In genomic region chrX:97860206-97860605, GRCh38 we compare ENCODE assay signal across 24 cellular contexts.
A peak's percentile ranks its signal among the peaks of the same experiment; 100 is the strongest.
DNase-seq lines count a peak whose midpoint lies in the region; ATAC-seq and TF ChIP-seq lines count a peak whose summit lies in the region.
"Had no signal": no experiment of that assay in that cellular context is flagged by ENCODE, and none has a peak within 500 bp of the region (broad histone marks: within the 10 kb centered on the region; RNA-seq: fewer than 3 reads in every experiment).

No MANE protein-coding gene starts in this region.

- BruUV-seq in PC-3 (replicated peaks; lab: Mats Ljungman, UMichigan) = no TSS peak

- H3K27me3 ChIP-seq in PC-3 (ENCODE audit: low read length) = no peaks in the 10 kb centered on the region
- no peaks in the 10 kb centered on the region for H3K27me3 ChIP-seq in ectodermal cell (ENCODE audit: control insufficient read depth, insufficient read depth, low read length, poor library complexity, severe bottlenecking)
- peaks cover 0 to 2% of the 10 kb centered on the region in 2 experiments for H3K27me3 ChIP-seq in mesenchymal stem cell (ENCODE audit: control insufficient read depth in 1 of 2, insufficient read depth in 1 of 2, low read length in 2 of 2)
- peaks cover 0 to 6% of the 10 kb centered on the region in 2 donors for H3K27me3 ChIP-seq in tibial nerve
- H3K27me3 ChIP-seq: upper lobe of right lung had no signal

- no peak overlapping the region for H2BK15ac ChIP-seq in mesenchymal stem cell (ENCODE audit: low read depth, poor library complexity, severe bottlenecking)

- TF ChIP-seq CTCF in PC-3 (conservative IDR thresholded peaks at IDR 0.05; ENCODE audit: low read depth, low read length) (no peak), tibial nerve (IDR thresholded peaks at IDR 0.05) (no peak), chondrocyte (IDR thresholded peaks at IDR 0.05) (no peak)

- no peak overlapping the region for H3K9ac ChIP-seq in PC-3 (ENCODE audit: low read length)
- no peak overlapping the region for H3K9ac ChIP-seq in mesenchymal stem cell (ENCODE audit: low read length)
- H3K9ac ChIP-seq: SK-N-SH had no signal

- H3K9me2 ChIP-seq in PC-3 (replicated peaks; ENCODE audit: low read length) = no peaks in the 10 kb centered on the region
- H3K9me2 ChIP-seq: SK-N-SH had no signal

- no peaks in the 10 kb centered on the region for H3K27me3 Mint-ChIP-seq in chondrocyte (ENCODE audit: low read depth)
- H3K27me3 Mint-ChIP-seq: activated CD4-positive, alpha-beta T cell treated with anti-CD3 and anti-CD28 coated beads, Interleukin-2, amount 10 ng/mL, durations not matched to agents 7 days and 5 days; activated naive CD4-positive, alpha-beta T cell treated with anti-CD3 and anti-CD28 coated beads, Interleukin-2, amount 10 ng/mL, durations not matched to agents 7 days and 5 days; stimulated activated naive B cell treated with anti-CD40 and anti-IgM and Interleukin-4, amounts not matched to agents 10 μg/mL and 1 μg/mL and 100 μg/mL, for 72 hours had no signal

- no peak overlapping the region for H4K91ac ChIP-seq in mesenchymal stem cell (ENCODE audit: low read length)

- H2AFZ ChIP-seq in PC-3 (ENCODE audit: low read length) = 0 out of 2 replicates have a peak overlapping the region, but pooled peaks have one; percentile 37
- H2AFZ ChIP-seq in mesenchymal stem cell (ENCODE audit: low read depth, low read length) = no peak overlapping the region

- H3K27ac ChIP-seq in PC-3 (ENCODE audit: low read length) (peak overlapping the region; percentile 58), ectodermal cell (ENCODE audit: insufficient read depth, low read depth, low read length, poor library complexity, severe bottlenecking) (peak overlapping the region; percentile 55), mesenchymal stem cell (ENCODE audit: low read length, poor library complexity, severe bottlenecking) (peak overlapping the region; percentile 75), tibial nerve (no peak overlapping the region)
- H3K27ac ChIP-seq: left ventricle myocardium inferior, prostate gland, upper lobe of right lung had no signal

- TF ChIP-seq POLR2A in tibial nerve (IDR thresholded peaks at IDR 0.05) = no peak

- no peak for TF ChIP-seq EP300 in tibial nerve (IDR thresholded peaks at IDR 0.05)

- no peak overlapping the region for H2AK5ac ChIP-seq in mesenchymal stem cell (ENCODE audit: low read length, severe bottlenecking)

- no peak overlapping the region for H2BK5ac ChIP-seq in mesenchymal stem cell (ENCODE audit: low read depth, low read length, poor library complexity, severe bottlenecking)

- 80 to 90% methylated on average over 1 of the region's 1 CpG for WGBS in ectodermal cell, 2 experiments
- 40% methylated on average over 1 of the region's 1 CpG for WGBS in mesenchymal stem cell
- 94 to 100% methylated on average over 1 of the region's 1 CpG for WGBS in tibial nerve, 2 donors

- H3K14ac ChIP-seq in mesenchymal stem cell (ENCODE audit: low read length in 2 of 2) = no peak overlapping the region

- H3K79me1 ChIP-seq in mesenchymal stem cell (replicated peaks; ENCODE audit: low read length, poor library complexity, severe bottlenecking) = no peaks in the 10 kb centered on the region

- H3K18ac ChIP-seq in mesenchymal stem cell (ENCODE audit: low read depth in 1 of 2, low read length in 2 of 2) = no peak overlapping the region

- H3K23ac ChIP-seq in mesenchymal stem cell (ENCODE audit: low read length in 2 of 2) = no peak overlapping the region

- H3K79me2 ChIP-seq in PC-3 (ENCODE audit: low read length) = no peaks in the 10 kb centered on the region

- H3K4me2 ChIP-seq in PC-3 (ENCODE audit: low read length) (peak overlapping the region; percentile 59), mesenchymal stem cell (ENCODE audit: low read length, poor library complexity, severe bottlenecking) (no peak overlapping the region)
- H3K4me2 ChIP-seq: SK-N-SH had no signal

- H3K4me3 ChIP-seq in PC-3 (ENCODE audit: low read length) = no peak overlapping the region
- H3K4me3 ChIP-seq in ectodermal cell (ENCODE audit: insufficient read depth, low read depth, low read length) = no peak overlapping the region
- H3K4me3 ChIP-seq in mesenchymal stem cell (ENCODE audit: insufficient read depth in 1 of 2, low read depth in 1 of 2, low read length in 2 of 2) = no peak overlapping the region
- no peak overlapping the region for H3K4me3 ChIP-seq in tibial nerve
- H3K4me3 ChIP-seq: GM12878, left ventricle myocardium inferior, prostate gland, upper lobe of right lung had no signal

- no peaks in the 10 kb centered on the region for H3F3A ChIP-seq in PC-3 (ENCODE audit: low read length, unreplicated experiment)

- H3K4me3 Mint-ChIP-seq in chondrocyte (ENCODE audit: unreplicated experiment) = no peak overlapping the region
- H3K4me3 Mint-ChIP-seq: activated CD4-positive, alpha-beta T cell treated with anti-CD3 and anti-CD28 coated beads, Interleukin-2, amount 10 ng/mL, durations not matched to agents 7 days and 5 days; activated naive CD4-positive, alpha-beta T cell treated with anti-CD3 and anti-CD28 coated beads, Interleukin-2, amount 10 ng/mL, durations not matched to agents 7 days and 5 days; CD8-positive, alpha-beta T cell; stimulated activated naive B cell treated with anti-CD40 and anti-IgM and Interleukin-4, amounts not matched to agents 10 μg/mL and 1 μg/mL and 100 μg/mL, for 72 hours had no signal

- H2BK120ac ChIP-seq in mesenchymal stem cell (ENCODE audit: low read depth, low read length) = no peak overlapping the region

- intact Hi-C loops in PC-3 (cut with micrococcal nuclease) = no loop called here

- no peak overlapping the region for H2BK12ac ChIP-seq in mesenchymal stem cell (ENCODE audit: low read length in 2 of 2)

- H3K9me3 Mint-ChIP-seq in chondrocyte (ENCODE audit: low read depth) = no peaks in the 10 kb centered on the region
- H3K9me3 Mint-ChIP-seq: activated CD4-positive, alpha-beta T cell treated with anti-CD3 and anti-CD28 coated beads, Interleukin-2, amount 10 ng/mL, durations not matched to agents 7 days and 5 days; activated naive CD4-positive, alpha-beta T cell treated with anti-CD3 and anti-CD28 coated beads, Interleukin-2, amount 10 ng/mL, durations not matched to agents 7 days and 5 days; CD8-positive, alpha-beta T cell; stimulated activated naive B cell treated with anti-CD40 and anti-IgM and Interleukin-4, amounts not matched to agents 10 μg/mL and 1 μg/mL and 100 μg/mL, for 72 hours had no signal

- H3K36me3 ChIP-seq in PC-3 (ENCODE audit: low read depth, low read length) (no peaks in the 10 kb centered on the region), ectodermal cell (ENCODE audit: control insufficient read depth, insufficient read depth, low read length) (no peaks in the 10 kb centered on the region), mesenchymal stem cell (ENCODE audit: control insufficient read depth in 1 of 2, insufficient read depth in 2 of 2, low read depth in 1 of 2, low read length in 2 of 2) (no peaks in the 10 kb centered on the region), tibial nerve (no peaks in the 10 kb centered on the region)
- H3K36me3 ChIP-seq: left ventricle myocardium inferior, prostate gland, upper lobe of right lung had no signal

- H3K4me1 ChIP-seq in PC-3 (ENCODE audit: insufficient read depth, low read length) (peaks cover 21% of the 10 kb centered on the region), ectodermal cell (ENCODE audit: control insufficient read depth, insufficient read depth, low read length) (no peaks in the 10 kb centered on the region), mesenchymal stem cell (ENCODE audit: control insufficient read depth, insufficient read depth, low read depth, low read length) (no peaks in the 10 kb centered on the region), tibial nerve (no peaks in the 10 kb centered on the region)
- H3K4me1 ChIP-seq: left ventricle myocardium inferior, prostate gland, upper lobe of right lung had no signal

- H3K4me1 Mint-ChIP-seq in chondrocyte (ENCODE audit: low read depth) = no peaks in the 10 kb centered on the region
- H3K4me1 Mint-ChIP-seq: activated CD4-positive, alpha-beta T cell treated with anti-CD3 and anti-CD28 coated beads, Interleukin-2, amount 10 ng/mL, durations not matched to agents 7 days and 5 days; activated naive CD4-positive, alpha-beta T cell treated with anti-CD3 and anti-CD28 coated beads, Interleukin-2, amount 10 ng/mL, durations not matched to agents 7 days and 5 days; stimulated activated naive B cell treated with anti-CD40 and anti-IgM and Interleukin-4, amounts not matched to agents 10 μg/mL and 1 μg/mL and 100 μg/mL, for 72 hours had no signal

- CTCF ChIA-PET in PC-3 (lab: Charles Lee) = no interaction called here

- no peak overlapping the region for H3K27ac Mint-ChIP-seq in chondrocyte (ENCODE audit: unreplicated experiment)
- H3K27ac Mint-ChIP-seq: activated CD4-positive, alpha-beta T cell treated with anti-CD3 and anti-CD28 coated beads, Interleukin-2, amount 10 ng/mL, durations not matched to agents 7 days and 5 days; activated naive CD4-positive, alpha-beta T cell treated with anti-CD3 and anti-CD28 coated beads, Interleukin-2, amount 10 ng/mL, durations not matched to agents 7 days and 5 days; CD8-positive, alpha-beta T cell; stimulated activated naive B cell treated with anti-CD40 and anti-IgM and Interleukin-4, amounts not matched to agents 10 μg/mL and 1 μg/mL and 100 μg/mL, for 72 hours had no signal

- DNase-seq in Ammon's horn (ENCODE audit: low spot score) (peak; percentile 18), PC-3 (peak; percentile 79), mesenchymal stem cell (peak; percentile 54), tibial nerve (ENCODE audit: low spot score in 2 of 2) (no peak), chondrocyte (ENCODE audit: low spot score) (no peak), occipital lobe (lab: John Stamatoyannopoulos, UW) (no peak)
- no peak for DNase-seq in stimulated activated naive CD8-positive, alpha-beta T cell treated with anti-CD3 and anti-CD28 coated beads, Interleukin-15, Interleukin-2, amounts not matched to agents 100 U/mL and 50 U/mL, for 24 hours
- DNase-seq: ACHN; activated CD4-positive, alpha-beta T cell treated with anti-CD3 and anti-CD28 coated beads, Interleukin-2, amount 10 ng/mL, durations not matched to agents 7 days and 5 days; activated naive CD4-positive, alpha-beta T cell treated with anti-CD3 and anti-CD28 coated beads, Interleukin-2, amount 10 ng/mL, durations not matched to agents 7 days and 5 days; activated T-cell treated with anti-CD3 and anti-CD28 coated beads for 4 hours; CD8-positive, alpha-beta T cell; HCEC 1CT; left ventricle myocardium inferior; NCI-H1930; NCI-H524 treated with DMSO at 0.1 percent for 48 hours; SK-N-SH; stimulated activated CD4-positive, alpha-beta T cell treated with anti-CD3 and anti-CD28 coated beads, Interleukin-12 subunit alpha, Interleukin-12 subunit beta, amount 100 ng/mL, for 4 hours; stimulated activated naive B cell treated with anti-CD40 and anti-IgM and Interleukin-4, amounts not matched to agents 10 μg/mL and 1 μg/mL and 100 μg/mL, for 72 hours; upper lobe of right lung had no signal

- no peaks in the 10 kb centered on the region for H4K20me1 ChIP-seq in PC-3 (ENCODE audit: low read length)

- H3K4ac ChIP-seq in mesenchymal stem cell (ENCODE audit: low read depth in 1 of 2, low read length in 2 of 2) = no peak overlapping the region

- no peaks in the 10 kb centered on the region for H3K9me3 ChIP-seq in PC-3 (ENCODE audit: low read length)
- H3K9me3 ChIP-seq in ectodermal cell (ENCODE audit: control insufficient read depth, low read length) = no peaks in the 10 kb centered on the region
- H3K9me3 ChIP-seq in mesenchymal stem cell (ENCODE audit: control insufficient read depth, low read length) = no peaks in the 10 kb centered on the region
- H3K9me3 ChIP-seq in tibial nerve = no peaks in the 10 kb centered on the region
- H3K9me3 ChIP-seq: left ventricle myocardium inferior, prostate gland, SK-N-SH, upper lobe of right lung had no signal

- no peaks in the 10 kb centered on the region for H3K36me3 Mint-ChIP-seq in chondrocyte (ENCODE audit: low read depth)
- H3K36me3 Mint-ChIP-seq: activated naive CD4-positive, alpha-beta T cell treated with anti-CD3 and anti-CD28 coated beads, Interleukin-2, amount 10 ng/mL, durations not matched to agents 7 days and 5 days; CD8-positive, alpha-beta T cell; stimulated activated naive B cell treated with anti-CD40 and anti-IgM and Interleukin-4, amounts not matched to agents 10 μg/mL and 1 μg/mL and 100 μg/mL, for 72 hours had no signal

- H4K8ac ChIP-seq in mesenchymal stem cell (ENCODE audit: low read length) = no peak overlapping the region

- POLR2A ChIA-PET in PC-3 (lab: Charles Lee; ENCODE audit: unreplicated experiment) = no interaction called here

- peak; percentile 53 for ATAC-seq in PC-3
- ATAC-seq in stimulated activated naive CD8-positive, alpha-beta T cell treated with anti-CD3 and anti-CD28 coated beads, Interleukin-15, Interleukin-2, amounts not matched to agents 100 U/mL and 50 U/mL, for 24 hours = no peak
- ATAC-seq: CD8-positive, alpha-beta T cell; GM12878; HepG2; stimulated activated naive B cell treated with anti-CD40 and anti-IgM and Interleukin-4, amounts not matched to agents 10 μg/mL and 1 μg/mL and 100 μg/mL, for 72 hours; upper lobe of right lung had no signal

Comparison
In these comparisons a context has a peak if more than half of its experiments do, and no peak if none do; other contexts are left out.
1. DNase-seq: peak in Ammon's horn (single experiment), PC-3 (single experiment) and mesenchymal stem cell (single experiment); none in tibial nerve (0 of 2), chondrocyte (single experiment), stimulated activated naive CD8-positive, alpha-beta T cell treated with anti-CD3 and anti-CD28 coated beads, Interleukin-15, Interleukin-2, amounts not matched to agents 100 U/mL and 50 U/mL, for 24 hours (single experiment) and occipital lobe (single experiment).
2. H3K27ac ChIP-seq: peak in PC-3 (single experiment), ectodermal cell (single experiment) and mesenchymal stem cell (single experiment); none in tibial nerve (0 of 4).